In genomic region chr17:71959129-71959528, GRCh38 we compare ENCODE assay signal across 10 cellular contexts.
DNase-seq lines count a peak whose midpoint lies in the region; ATAC-seq and TF ChIP-seq lines count a peak whose summit lies in the region.
"Had no signal": no experiment of that assay in that cellular context is flagged by ENCODE, and none has a peak within 500 bp of the region (broad histone marks: within the 10 kb centered on the region; RNA-seq: fewer than 3 reads in every experiment).

No MANE protein-coding gene starts in this region.

- H3K79me2 ChIP-seq in trophoblast cell (ENCODE audit: control insufficient read depth, insufficient read depth, low read length, poor library complexity): no peaks in the 10 kb centered on the region

- H3K36me3 ChIP-seq in Peyer's patch: no peaks in the 10 kb centered on the region
- H3K36me3 ChIP-seq in trophoblast cell (ENCODE audit: control insufficient read depth in 1 of 2, insufficient read depth in 2 of 2, low read length in 2 of 2): no peaks in the 10 kb centered on the region

- H2AFZ ChIP-seq in trophoblast cell (ENCODE audit: insufficient read depth, low read length, poor library complexity): no peak overlapping the region

- H2AK5ac ChIP-seq in trophoblast cell (ENCODE audit: low read length): no peak overlapping the region

- no peak for TF ChIP-seq POLR2A in Peyer's patch (IDR thresholded peaks at IDR 0.05)

- no peak overlapping the region for H2BK12ac ChIP-seq in trophoblast cell (ENCODE audit: low read length)

- no peak overlapping the region for H3K14ac ChIP-seq in trophoblast cell (ENCODE audit: low read length)

- H3K4me3 ChIP-seq in Peyer's patch (no peak overlapping the region), fibroblast of the aortic adventitia (ENCODE audit: low read depth, low read length) (no peak overlapping the region), trophoblast cell (ENCODE audit: low read depth, low read length) (no peak overlapping the region), coronary artery (no peak overlapping the region)

- peaks cover 1% of the 10 kb centered on the region for H3K9me3 Mint-ChIP-seq in activated CD8-positive, alpha-beta memory T cell treated with anti-CD3 and anti-CD28 coated beads, Interleukin-2, amount 10 ng/mL, durations not matched to agents 7 days and 5 days (ENCODE audit: low read depth)

- no CpG with 5 or more reads among the region's 3 CpGs for whole genome bisulfite sequencing in trophoblast cell (ENCODE audit: extremely low coverage, insufficient coverage, insufficient read length)

- H3K4ac ChIP-seq in trophoblast cell (ENCODE audit: low read depth, low read length): no peak overlapping the region

- no peaks in the 10 kb centered on the region for H3K27me3 Mint-ChIP-seq in activated CD8-positive, alpha-beta memory T cell treated with anti-CD3 and anti-CD28 coated beads, Interleukin-2, amount 10 ng/mL, durations not matched to agents 7 days and 5 days

- DNase-seq in ACHN (peak; percentile 25), GM13977 (ENCODE audit: low spot score) (peak; percentile 22), Peyer's patch (no peak), fibroblast of the aortic adventitia (ENCODE audit: low read depth) (peak; percentile 9), trophoblast cell (no peak), coronary artery (ENCODE audit: low spot score) (no peak)
- no peak for DNase-seq in activated CD8-positive, alpha-beta memory T cell treated with anti-CD3 and anti-CD28 coated beads, Interleukin-2, amount 10 ng/mL, durations not matched to agents 7 days and 5 days
- DNase-seq: T-helper 2 cell had no signal

- H3K4me1 Mint-ChIP-seq in activated CD8-positive, alpha-beta memory T cell treated with anti-CD3 and anti-CD28 coated beads, Interleukin-2, amount 10 ng/mL, durations not matched to agents 7 days and 5 days: no peaks in the 10 kb centered on the region

- H4K91ac ChIP-seq in trophoblast cell (ENCODE audit: low read depth, low read length): no peak overlapping the region

- H3K9me3 ChIP-seq in Peyer's patch (peaks cover 0 to 4% (median 0%) of the 10 kb centered on the region in 4 donors), trophoblast cell (ENCODE audit: insufficient read depth, low read depth, low read length) (no peaks in the 10 kb centered on the region)

- no peaks in the 10 kb centered on the region for H3K36me3 Mint-ChIP-seq in activated CD8-positive, alpha-beta memory T cell treated with anti-CD3 and anti-CD28 coated beads, Interleukin-2, amount 10 ng/mL, durations not matched to agents 7 days and 5 days

- no peak overlapping the region for H3K27ac Mint-ChIP-seq in activated CD8-positive, alpha-beta memory T cell treated with anti-CD3 and anti-CD28 coated beads, Interleukin-2, amount 10 ng/mL, durations not matched to agents 7 days and 5 days
- H3K27ac Mint-ChIP-seq: activated naive CD4-positive, alpha-beta T cell treated with anti-CD3 and anti-CD28 coated beads, Interleukin-2, amount 50 U/mL, for 72 hours had no signal

- H4K12ac ChIP-seq in trophoblast cell (ENCODE audit: low read depth, low read length): no peak overlapping the region

- in situ Hi-C loops in ACHN (cut with HindIII; ENCODE audit: low pct_ligation_motif_present, low pct_unique_long_range_greater_than_20kb, low sequenced_read_pairs): no loop called here
- in situ Hi-C loops in GM13977 (cut with MboI; ENCODE audit: low pct_unique_long_range_greater_than_20kb, low sequenced_read_pairs, unreplicated experiment): no loop called here

- H3K27ac ChIP-seq in Peyer's patch: no peak overlapping the region
- no peak overlapping the region for H3K27ac ChIP-seq in trophoblast cell (ENCODE audit: low read depth, low read length)
- H3K27ac ChIP-seq in coronary artery: no peak overlapping the region

- no peaks in the 10 kb centered on the region for H3K27me3 ChIP-seq in Peyer's patch
- no peaks in the 10 kb centered on the region for H3K27me3 ChIP-seq in trophoblast cell (ENCODE audit: insufficient read depth, low read length)

- H4K8ac ChIP-seq in trophoblast cell (ENCODE audit: low read depth, low read length): no peak overlapping the region

- H3K4me3 Mint-ChIP-seq in activated CD8-positive, alpha-beta memory T cell treated with anti-CD3 and anti-CD28 coated beads, Interleukin-2, amount 10 ng/mL, durations not matched to agents 7 days and 5 days: no peak overlapping the region

- H3K4me2 ChIP-seq in trophoblast cell (ENCODE audit: low read length): no peak overlapping the region

- H2BK5ac ChIP-seq in trophoblast cell (ENCODE audit: low read depth, low read length, poor library complexity): no peak overlapping the region

- TF ChIP-seq CTCF in GM13977 (IDR thresholded peaks at IDR 0.05; ENCODE audit: extremely low read depth, insufficient read depth, missing control alignments) (peak; percentile 35), Peyer's patch (IDR thresholded peaks at IDR 0.05) (peak in 4 of 6 experiments; percentile 22 to 53 (median 46)), fibroblast of the aortic adventitia (IDR thresholded peaks at IDR 0.05; ENCODE audit: insufficient read depth, low read length) (peak; percentile 45), coronary artery (IDR thresholded peaks at IDR 0.05) (no peak)

- H3K4me1 ChIP-seq in Peyer's patch (no peaks in the 10 kb centered on the region), trophoblast cell (ENCODE audit: control insufficient read depth in 1 of 2, insufficient read depth in 2 of 2, low read length in 2 of 2) (no peaks in the 10 kb centered on the region)

- H3K9ac ChIP-seq in trophoblast cell (ENCODE audit: low read length): no peak overlapping the region

- no peak overlapping the region for H2BK120ac ChIP-seq in trophoblast cell (ENCODE audit: insufficient read depth, low read length, poor library complexity)

- H3K23ac ChIP-seq in trophoblast cell (ENCODE audit: low read length): no peak overlapping the region

- no peak overlapping the region for H3K18ac ChIP-seq in trophoblast cell (ENCODE audit: low read length)

- H3K79me1 ChIP-seq in trophoblast cell (ENCODE audit: low read length): no peaks in the 10 kb centered on the region

- no peak for ATAC-seq in HG03280 (IDR thresholded peaks at IDR 0.05; ENCODE audit: unreplicated experiment)
- no peak for ATAC-seq in activated CD8-positive, alpha-beta memory T cell treated with anti-CD3 and anti-CD28 coated beads, Interleukin-2, amount 10 ng/mL, durations not matched to agents 7 days and 5 days
- ATAC-seq: activated naive CD4-positive, alpha-beta T cell treated with anti-CD3 and anti-CD28 coated beads, Interleukin-2, amount 50 U/mL, for 72 hours had no signal

- CTCF ChIA-PET in activated CD8-positive, alpha-beta memory T cell treated with anti-CD3 and anti-CD28 coated beads, Interleukin-2, amount 10 ng/mL, durations not matched to agents 7 days and 5 days (lab: Charles Lee): no interaction called here

Comparison
In these comparisons a context has a peak if more than half of its experiments do, and no peak if none do; other contexts are left out.
1. DNase-seq: peak in ACHN (single experiment), GM13977 (single experiment) and fibroblast of the aortic adventitia (single experiment); none in Peyer's patch (0 of 3), trophoblast cell (0 of 2), activated CD8-positive, alpha-beta memory T cell treated with anti-CD3 and anti-CD28 coated beads, Interleukin-2, amount 10 ng/mL, durations not matched to agents 7 days and 5 days (single experiment) and coronary artery (single experiment).